In genomic region chr2:217864960-217865359, GRCh38 we compare ENCODE assay signal across 15 cellular contexts.
DNase-seq lines count a peak whose midpoint lies in the region; ATAC-seq and TF ChIP-seq lines count a peak whose summit lies in the region.
"Had no signal": no experiment of that assay in that cellular context is flagged by ENCODE, and none has a peak within 500 bp of the region (broad histone marks: within the 10 kb centered on the region; RNA-seq: fewer than 3 reads in every experiment).

No MANE protein-coding gene starts in this region.

- peaks cover 2% of the 10 kb centered on the region for H3K27me3 Mint-ChIP-seq in GM23338 (ENCODE audit: insufficient read depth, low read depth, poor library complexity)
- H3K27me3 Mint-ChIP-seq: activated CD4-positive, alpha-beta memory T cell treated with anti-CD3 and anti-CD28 coated beads for 36 hours had no signal

- ATAC-seq in HG03095 (IDR thresholded peaks at IDR 0.05; ENCODE audit: unreplicated experiment) (peak; percentile 58), GM23338 (no peak), HG02798 (IDR thresholded peaks at IDR 0.05; ENCODE audit: poor library complexity, unreplicated experiment) (no peak)
- ATAC-seq: K562 had no signal

- H3K4me2 ChIP-seq in GM23338, result no peak overlapping the region

- no peak overlapping the region for H2AFZ ChIP-seq in GM23338

- H3K4me3 ChIP-seq in kidney epithelial cell (ENCODE audit: low read depth, low read length), result no peak overlapping the region
- H3K4me3 ChIP-seq in GM23338, result no peak overlapping the region
- H3K4me3 ChIP-seq: esophagus muscularis mucosa, K562, SK-N-MC had no signal

- no peak overlapping the region for H3K27ac Mint-ChIP-seq in GM23338
- H3K27ac Mint-ChIP-seq: activated CD4-positive, alpha-beta memory T cell treated with anti-CD3 and anti-CD28 coated beads for 36 hours; immature natural killer cell had no signal

- no peak overlapping the region for H3K4me3 Mint-ChIP-seq in GM23338
- H3K4me3 Mint-ChIP-seq: activated CD4-positive, alpha-beta memory T cell treated with anti-CD3 and anti-CD28 coated beads for 36 hours; immature natural killer cell had no signal

- H3F3A ChIP-seq in GM23338 (replicated peaks; ENCODE audit: low read depth), result no peaks in the 10 kb centered on the region

- peaks cover 22% of the 10 kb centered on the region for H3K4me1 Mint-ChIP-seq in GM23338
- H3K4me1 Mint-ChIP-seq: immature natural killer cell had no signal

- TF ChIP-seq CTCF in C4-2B (conservative IDR thresholded peaks at IDR 0.05) (no peak), kidney epithelial cell (IDR thresholded peaks at IDR 0.05; ENCODE audit: insufficient read depth, low read length, poor library complexity, severe bottlenecking) (no peak), GM23338 (conservative IDR thresholded peaks at IDR 0.05; ENCODE audit: low read depth in 2 of 2) (no peak)

- DNase-seq in GM19240 (ENCODE audit: insufficient read length, low spot score), result peak; percentile 28
- DNase-seq in kidney epithelial cell (ENCODE audit: low read depth), result peak; percentile 19
- no peak for DNase-seq in GM23338 (ENCODE audit: low spot score)
- DNase-seq in amygdala (lab: John Stamatoyannopoulos, UW), result no peak
- DNase-seq in DMS79 (lab: John Stamatoyannopoulos, UW), result no peak
- DNase-seq: activated CD4-positive, alpha-beta memory T cell treated with anti-CD3 and anti-CD28 coated beads for 36 hours; HCEC 1CT; immature natural killer cell; NCI-H226 had no signal

- peak overlapping the region; percentile 32 for H3K27ac ChIP-seq in C4-2B
- no peak overlapping the region for H3K27ac ChIP-seq in GM23338 (ENCODE audit: low read depth)
- H3K27ac ChIP-seq: SK-N-MC had no signal

- H3K36me3 ChIP-seq in kidney epithelial cell (ENCODE audit: control insufficient read depth, insufficient read depth, low read length), result peaks cover 2% of the 10 kb centered on the region
- H3K36me3 ChIP-seq in GM23338 (ENCODE audit: insufficient read depth), result no peaks in the 10 kb centered on the region

- no peaks in the 10 kb centered on the region for H3K79me2 ChIP-seq in GM23338 (replicated peaks; ENCODE audit: insufficient read depth)

- no peaks in the 10 kb centered on the region for H3K9me2 ChIP-seq in GM23338 (ENCODE audit: insufficient read depth)

- H3K4me1 ChIP-seq in GM23338 (ENCODE audit: insufficient read depth), result peaks cover 8% of the 10 kb centered on the region; the same call in 1 of the 2 replicates

- H3K27me3 ChIP-seq in kidney epithelial cell (ENCODE audit: control insufficient read depth, insufficient read depth, low read length) (no peaks in the 10 kb centered on the region), GM23338 (ENCODE audit: insufficient read depth) (no peaks in the 10 kb centered on the region)
- H3K27me3 ChIP-seq: esophagus muscularis mucosa had no signal

- H4K20me1 ChIP-seq in GM23338 (replicated peaks; ENCODE audit: insufficient read depth), result no peaks in the 10 kb centered on the region

- H3K36me3 Mint-ChIP-seq in GM23338 (ENCODE audit: low read depth), result no peaks in the 10 kb centered on the region
- H3K36me3 Mint-ChIP-seq: activated CD4-positive, alpha-beta memory T cell treated with anti-CD3 and anti-CD28 coated beads for 36 hours; immature natural killer cell had no signal

- no peaks in the 10 kb centered on the region for H3K9me3 Mint-ChIP-seq in GM23338
- H3K9me3 Mint-ChIP-seq: activated CD4-positive, alpha-beta memory T cell treated with anti-CD3 and anti-CD28 coated beads for 36 hours had no signal

TF ChIP-seq in GM23338, 12 proteins besides CTCF, POLR2A, EP300 and RAD21 (continues in another document):
- TF ChIP-seq EZH2phosphoT487 (IDR thresholded peaks at IDR 0.05; ENCODE audit: unreplicated experiment) (no peak), REST (IDR thresholded peaks at IDR 0.05; ENCODE audit: unreplicated experiment) (no peak), ZNF462 (CRISPR knock-in tag; IDR thresholded peaks at IDR 0.05) (no peak), CREB1 (CRISPR knock-in tag; IDR thresholded peaks at IDR 0.05; ENCODE audit: low read depth) (no peak), ZNF114 (CRISPR knock-in tag; IDR thresholded peaks at IDR 0.05) (no peak), POLR2AphosphoS5 (IDR thresholded peaks at IDR 0.05; ENCODE audit: low read depth) (no peak), EZH2 (IDR thresholded peaks at IDR 0.05; ENCODE audit: low read depth, unreplicated experiment) (no peak), NANOG (IDR thresholded peaks at IDR 0.05; ENCODE audit: borderline replicate concordance) (no peak), STAT1 (IDR thresholded peaks at IDR 0.05; ENCODE audit: unreplicated experiment) (no peak)

Comparison
In these comparisons a context has a peak if more than half of its experiments do, and no peak if none do; other contexts are left out.
1. DNase-seq: peak in GM19240 (single experiment) and kidney epithelial cell (single experiment); none in GM23338 (single experiment), amygdala (0 of 56) and DMS79 (single experiment).